In the genomic region with DNA sequence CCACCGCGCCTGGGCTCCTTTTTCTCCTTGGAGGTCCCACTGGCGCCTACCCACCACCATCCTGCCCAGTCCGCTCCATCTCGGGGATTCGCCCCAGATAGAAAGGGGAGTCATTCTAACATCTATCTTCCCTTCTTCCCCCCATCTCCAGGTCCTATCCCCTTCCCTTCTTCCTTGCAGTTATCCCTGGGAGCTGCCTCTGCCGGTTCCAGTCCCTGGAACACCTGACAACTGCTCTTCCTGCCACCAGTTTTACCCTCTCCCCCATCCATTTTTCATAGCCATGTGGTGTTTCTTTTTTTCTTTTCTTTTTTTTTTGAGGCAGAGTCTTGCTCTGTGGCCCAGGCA, we compare ENCODE assay signal across 10 cellular contexts. TPM values are rescaled to one million over a fixed set of nuclear protein-coding genes. Genes with fewer than 3 reads are reported as not detected.
DNase-seq lines count a peak whose midpoint lies in the region; ATAC-seq and TF ChIP-seq lines count a peak whose summit lies in the region.
"Had no signal": no experiment of that assay in that cellular context is flagged by ENCODE, and none has a peak within 500 bp of the region (broad histone marks: within the 10 kb centered on the region; RNA-seq: fewer than 3 reads in every experiment).

No MANE protein-coding gene starts in this region.

- H3K4me3 Mint-ChIP-seq in CD4-positive, CD25-positive, alpha-beta regulatory T cell = peak overlapping the region in 2 of 4 donors; percentile 67 to 81

- no peaks in the 10 kb centered on the region for H3K79me2 ChIP-seq in Loucy (ENCODE audit: insufficient read depth, low read length)

- peaks cover 55% of the 10 kb centered on the region for H3K27me3 Mint-ChIP-seq in CD4-positive, CD25-positive, alpha-beta regulatory T cell

- H4K20me1 ChIP-seq in Loucy (ENCODE audit: insufficient read depth, low read length, poor library complexity, severe bottlenecking) = no peaks in the 10 kb centered on the region

- no peaks in the 10 kb centered on the region for H3F3A ChIP-seq in Loucy (ENCODE audit: low read depth)

- peaks cover 0 to 24% (median 2%) of the 10 kb centered on the region in 4 donors for H3K4me1 Mint-ChIP-seq in CD4-positive, CD25-positive, alpha-beta regulatory T cell

- peaks cover 0 to 6% (median 0%) of the 10 kb centered on the region in 7 donors for H3K9me3 Mint-ChIP-seq in CD4-positive, CD25-positive, alpha-beta regulatory T cell
- H3K9me3 Mint-ChIP-seq: activated naive CD4-positive, alpha-beta T cell treated with anti-CD3 and anti-CD28 coated beads, Interleukin-2, amount 50 U/mL, for 72 hours had no signal

- no peak overlapping the region for H3K4me3 ChIP-seq in CD4-positive, CD25-positive, alpha-beta regulatory T cell (ENCODE audit: low read depth, low read length)
- H3K4me3 ChIP-seq in Loucy (ENCODE audit: low read length, poor library complexity, severe bottlenecking) (no peak overlapping the region), fibroblast of villous mesenchyme (ENCODE audit: low read depth, low read length) (peak overlapping the region; percentile 35), psoas muscle (peak overlapping the region; percentile 66)

- peaks cover 15% of the 10 kb centered on the region for H3K4me1 ChIP-seq in CD4-positive, CD25-positive, alpha-beta regulatory T cell (ENCODE audit: control insufficient read depth, insufficient read depth, low read length, poor library complexity, severe bottlenecking)
- H3K4me1 ChIP-seq in Loucy (ENCODE audit: insufficient read depth, low read length, poor library complexity, severe bottlenecking) (no peaks in the 10 kb centered on the region), psoas muscle (peaks cover 12% of the 10 kb centered on the region)

- H3K9me2 ChIP-seq in Loucy (replicated peaks; ENCODE audit: low read depth, low read length) = no peaks in the 10 kb centered on the region

- no peak overlapping the region for H3K9ac ChIP-seq in Loucy (ENCODE audit: low read depth, low read length, poor library complexity, severe bottlenecking)

- no peak for ATAC-seq in CD4-positive, CD25-positive, alpha-beta regulatory T cell (ENCODE audit: low read depth in 2 of 2)
- ATAC-seq in psoas muscle = no peak

- H3K27ac Mint-ChIP-seq in CD4-positive, CD25-positive, alpha-beta regulatory T cell = peak overlapping the region in 2 of 3 donors; percentile 29 to 84
- H3K27ac Mint-ChIP-seq: activated naive CD4-positive, alpha-beta T cell treated with anti-CD3 and anti-CD28 coated beads, Interleukin-2, amount 50 U/mL, for 72 hours had no signal

- H3K9me3 ChIP-seq in CD4-positive, CD25-positive, alpha-beta regulatory T cell (ENCODE audit: control insufficient read depth in 2 of 2, low read length in 2 of 2) = no peaks in the 10 kb centered on the region
- no peaks in the 10 kb centered on the region for H3K9me3 ChIP-seq in Loucy (ENCODE audit: insufficient read depth, low read depth, low read length)
- no peaks in the 10 kb centered on the region for H3K9me3 ChIP-seq in psoas muscle

- no peak overlapping the region for H3K4me2 ChIP-seq in Loucy (ENCODE audit: low read depth, low read length, poor library complexity, severe bottlenecking)

- no peak overlapping the region for H3K27ac ChIP-seq in CD4-positive, CD25-positive, alpha-beta regulatory T cell (ENCODE audit: insufficient read depth, low read length, poor library complexity, severe bottlenecking)
- H3K27ac ChIP-seq in psoas muscle = peak overlapping the region; percentile 91

- no peak overlapping the region for H2AFZ ChIP-seq in Loucy (ENCODE audit: low read length)

- 6 to 14% (median 8%) methylated on average over 6 to 7 of the region's 7 CpGs for WGBS in psoas muscle, 3 donors

- DNase-seq in CD4-positive, CD25-positive, alpha-beta regulatory T cell = no peak
- no peak for DNase-seq in fibroblast of villous mesenchyme (ENCODE audit: low read depth)
- DNase-seq in psoas muscle = no peak
- DNase-seq in NCI-H1105 treated with DMSO at 0.1 percent for 48 hours (lab: John Stamatoyannopoulos, UW) = no peak
- DNase-seq in central memory CD4-positive, alpha-beta T cell = no peak
- no peak for DNase-seq in stimulated activated CD8-positive, alpha-beta memory T cell treated with anti-CD3 and anti-CD28 coated beads, Interleukin-4, amount 100 ng/mL, for 48 hours
- DNase-seq in germinal center (ENCODE audit: low spot score) = no peak
- DNase-seq: NCI-H2171 had no signal

- 0 out of 2 replicates have a peak, but pooled peaks have one; percentile 4 for TF ChIP-seq CTCF in Loucy (conservative IDR thresholded peaks at IDR 0.05; ENCODE audit: low read length)
- no peak for TF ChIP-seq CTCF in fibroblast of villous mesenchyme (IDR thresholded peaks at IDR 0.05; ENCODE audit: insufficient read depth, low read depth, low read length)
- TF ChIP-seq CTCF in psoas muscle (IDR thresholded peaks at IDR 0.05) = no peak

- intact Hi-C loops in psoas muscle (cut with DNase I) = loop anchor here (2.0 to 5.0 kb wide), 3 partner anchors 49 to 73 kb away; no protein-coding TSS in a partner anchor

- H3K27me3 ChIP-seq in CD4-positive, CD25-positive, alpha-beta regulatory T cell (ENCODE audit: control insufficient read depth, insufficient read depth, low read length) = peaks cover 13% of the 10 kb centered on the region
- no peaks in the 10 kb centered on the region for H3K27me3 ChIP-seq in Loucy (ENCODE audit: insufficient read depth, low read length, poor library complexity, severe bottlenecking)
- H3K27me3 ChIP-seq in psoas muscle (ENCODE audit: insufficient read depth in 3 of 3, low read length in 2 of 3) = no peaks in the 10 kb centered on the region

- no peaks in the 10 kb centered on the region for H3K36me3 ChIP-seq in CD4-positive, CD25-positive, alpha-beta regulatory T cell (ENCODE audit: control insufficient read depth, insufficient read depth, low read length)
- no peaks in the 10 kb centered on the region for H3K36me3 ChIP-seq in Loucy (ENCODE audit: insufficient read depth, low read length)
- H3K36me3 ChIP-seq in psoas muscle (ENCODE audit: insufficient read depth in 1 of 2, low read depth in 1 of 2) = no peaks in the 10 kb centered on the region

- peaks cover 3% of the 10 kb centered on the region for H3K36me3 Mint-ChIP-seq in CD4-positive, CD25-positive, alpha-beta regulatory T cell
- H3K36me3 Mint-ChIP-seq: activated naive CD4-positive, alpha-beta T cell treated with anti-CD3 and anti-CD28 coated beads, Interleukin-2, amount 50 U/mL, for 72 hours had no signal

RNA-seq across cellular contexts. Expression of a gene that starts 12.0 kb away (rescaled TPM):
- not detected for total RNA-seq in CD4-positive, CD25-positive, alpha-beta regulatory T cell
- not detected for polyA plus RNA-seq in CD4-positive, CD25-positive, alpha-beta regulatory T cell
- total RNA-seq in fibroblast of villous mesenchyme (86.4 and 156 TPM in 2 replicates), psoas muscle (10 to 100 TPM in 1 of 4 donors, 1 to 10 TPM in 3; 6.1 to 14.2 (median 8.4) TPM)
- polyA plus RNA-seq in psoas muscle = 1 to 10 TPM; 2.9 to 4.1 (median 3.5) TPM

RNA-seq across cellular contexts. Expression of a gene that starts 48.3 kb away (rescaled TPM):
- 1.9 TPM for total RNA-seq in CD4-positive, CD25-positive, alpha-beta regulatory T cell
- under 1 TPM; 0.19 to 0.49 (median 0.31) TPM for polyA plus RNA-seq in CD4-positive, CD25-positive, alpha-beta regulatory T cell
- total RNA-seq in fibroblast of villous mesenchyme (11.3 and 14.2 TPM in 2 replicates), psoas muscle (1 to 10 TPM in 3 of 4 donors, under 1 TPM in 1; 0.61 to 1.8 (median 1.2) TPM)
- under 1 TPM; 0.44 to 0.73 (median 0.65) TPM for polyA plus RNA-seq in psoas muscle

Comparison
In these comparisons a context has a peak if more than half of its experiments do, and no peak if none do; other contexts are left out.
1. H3K4me3 ChIP-seq: peak in fibroblast of villous mesenchyme (single experiment) and psoas muscle (single experiment); none in CD4-positive, CD25-positive, alpha-beta regulatory T cell (single experiment) and Loucy (single experiment).